29 cellular contexts compared by ENCODE assay signal in the genomic region with DNA sequence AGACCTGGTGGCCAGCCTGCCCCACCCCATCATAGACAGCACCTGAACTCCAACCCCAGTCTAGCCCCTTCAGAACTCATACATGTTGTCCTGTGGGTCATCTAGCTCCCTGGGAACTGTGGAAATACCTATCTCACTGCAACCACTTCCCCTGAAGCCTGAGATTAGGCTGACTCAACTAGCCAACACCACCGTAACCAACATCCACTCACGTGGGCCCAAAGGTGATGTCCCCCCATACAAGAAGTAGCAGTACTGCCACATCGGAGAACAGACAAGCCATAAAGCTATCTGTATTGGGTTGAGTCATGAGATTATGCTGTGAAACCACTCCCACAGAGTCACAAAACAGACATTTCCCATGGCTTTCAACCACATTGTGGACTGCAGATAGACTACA. TPM values are rescaled to one million over a fixed set of nuclear protein-coding genes. Genes with fewer than 3 reads are reported as not detected.
"Had no signal": no experiment of that assay in that cellular context is flagged by ENCODE, and none has a peak within 500 bp of the region (broad histone marks: within the 10 kb centered on the region; RNA-seq: fewer than 3 reads in every experiment).

No MANE protein-coding gene starts in this region.

- H3K4me1 Mint-ChIP-seq: activated B cell treated with CpG ODN at 0.5 μM for 24 hours; activated CD4-positive, alpha-beta T cell treated with anti-CD3 and anti-CD28 coated beads, Interleukin-2, amount 10 ng/mL, durations not matched to agents 24 days and 14 days; activated CD8-positive, alpha-beta memory T cell treated with anti-CD3 and anti-CD28 coated beads, Interleukin-2, amount 10 ng/mL, durations not matched to agents 7 days and 5 days; T-cell had no signal

- H3K9me3 Mint-ChIP-seq: activated T-helper 1 cell treated with anti-CD3 and anti-CD28 coated beads, Interleukin-12 subunit alpha, Interleukin-12 subunit beta, Interleukin-2, Interleukin-4 antibody, amounts not matched to agents 30 ng/mL and 10 ng/mL and 1 ng/mL, durations not matched to agents 14 hours and 24 hours and 36 hours had no signal

- H3K36me3 ChIP-seq: brain microvascular endothelial cell had no signal

- ATAC-seq: activated CD8-positive, alpha-beta memory T cell treated with anti-CD3 and anti-CD28 coated beads, Interleukin-2, amount 10 ng/mL, durations not matched to agents 7 days and 5 days; Panc1; Right ventricle myocardium inferior; T-cell had no signal

- H3K27me3 ChIP-seq: brain microvascular endothelial cell had no signal

- H3K27ac Mint-ChIP-seq: activated B cell treated with CpG ODN at 0.5 μM for 24 hours; activated CD4-positive, alpha-beta T cell treated with anti-CD3 and anti-CD28 coated beads, Interleukin-2, amount 10 ng/mL, durations not matched to agents 24 days and 14 days; activated CD8-positive, alpha-beta memory T cell treated with anti-CD3 and anti-CD28 coated beads, Interleukin-2, amount 10 ng/mL, durations not matched to agents 7 days and 5 days; activated naive CD4-positive, alpha-beta T cell treated with anti-CD3 and anti-CD28 coated beads for 36 hours; activated naive CD8-positive, alpha-beta T cell; activated T-cell treated with anti-CD3 and anti-CD28 coated beads, Interleukin-2, amount 50 U/mL, for 24 hours; activated T-helper 1 cell treated with anti-CD3 and anti-CD28 coated beads, Interleukin-12 subunit alpha, Interleukin-12 subunit beta, Interleukin-2, Interleukin-4 antibody, amounts not matched to agents 30 ng/mL and 10 ng/mL and 1 ng/mL, durations not matched to agents 14 hours and 24 hours and 36 hours; T-cell had no signal

- H3K4me3 Mint-ChIP-seq: activated B cell treated with CpG ODN at 0.5 μM for 24 hours; activated CD4-positive, alpha-beta T cell treated with anti-CD3 and anti-CD28 coated beads, Interleukin-2, amount 10 ng/mL, durations not matched to agents 24 days and 14 days; activated CD8-positive, alpha-beta memory T cell treated with anti-CD3 and anti-CD28 coated beads, Interleukin-2, amount 10 ng/mL, durations not matched to agents 7 days and 5 days; activated naive CD4-positive, alpha-beta T cell treated with anti-CD3 and anti-CD28 coated beads for 36 hours; activated naive CD8-positive, alpha-beta T cell; activated T-cell treated with anti-CD3 and anti-CD28 coated beads, Interleukin-2, amount 50 U/mL, for 24 hours; activated T-helper 1 cell treated with anti-CD3 and anti-CD28 coated beads, Interleukin-12 subunit alpha, Interleukin-12 subunit beta, Interleukin-2, Interleukin-4 antibody, amounts not matched to agents 30 ng/mL and 10 ng/mL and 1 ng/mL, durations not matched to agents 14 hours and 24 hours and 36 hours; T-cell had no signal

- H3K27ac ChIP-seq: brain microvascular endothelial cell, SK-N-MC had no signal

- H3K36me3 Mint-ChIP-seq: activated CD8-positive, alpha-beta memory T cell treated with anti-CD3 and anti-CD28 coated beads, Interleukin-2, amount 10 ng/mL, durations not matched to agents 7 days and 5 days; activated naive CD8-positive, alpha-beta T cell; T-cell had no signal

- DNase-seq: activated B cell treated with CpG ODN at 0.5 μM for 24 hours; activated CD4-positive, alpha-beta T cell treated with anti-CD3 and anti-CD28 coated beads for 1 hour; activated CD4-positive, alpha-beta T cell treated with anti-CD3 and anti-CD28 coated beads, Interleukin-2, amount 10 ng/mL, durations not matched to agents 24 days and 14 days; activated CD4-positive, alpha-beta T cell treated with anti-CD3 and anti-CD28 coated beads, Interleukin-2, amount 50 U/mL, for 48 hours; activated CD8-positive, alpha-beta memory T cell treated with anti-CD3 and anti-CD28 coated beads, Interleukin-2, amount 10 ng/mL, durations not matched to agents 7 days and 5 days; activated effector memory CD4-positive, alpha-beta T cell treated with anti-CD3 and anti-CD28 coated beads, Interleukin-2, amount 50 U/mL, for 16 hours; activated naive CD4-positive, alpha-beta T cell treated with anti-CD3 and anti-CD28 coated beads for 36 hours; activated T-cell treated with anti-CD3 and anti-CD28 coated beads, Interleukin-2, amount 50 U/mL, for 24 hours; amygdala; brain microvascular endothelial cell; cerebellar nuclear complex; MM.1S; NCI-H1105; NCI-H1436; NCI-H1694 treated with DMSO at 0.1 percent for 48 hours; NCI-H2029 treated with DMSO at 0.1 percent for 48 hours; NCI-H510A treated with DMSO at 0.1 percent for 48 hours; NCI-H69; NK-92 treated with Interleukin-12 subunit alpha and Interleukin-12 subunit beta, amount 100 ng/mL, for 24 hours; OCI-M1; RPMI8226; T-cell; T-helper 2 cell; T1000 had no signal

- H3K4me3 ChIP-seq: SK-N-MC had no signal

RNA-seq across cellular contexts. Expression of gene OSMR, which starts 46.6 kb away (rescaled TPM):
- total RNA-seq: activated CD4-positive, alpha-beta T cell treated with anti-CD3 and anti-CD28 coated beads, Interleukin-2, amount 10 ng/mL, durations not matched to agents 24 days and 14 days; activated CD8-positive, alpha-beta memory T cell treated with anti-CD3 and anti-CD28 coated beads, Interleukin-2, amount 10 ng/mL, durations not matched to agents 7 days and 5 days; activated T-helper 1 cell treated with anti-CD3 and anti-CD28 coated beads, Interleukin-12 subunit alpha, Interleukin-12 subunit beta, Interleukin-2, Interleukin-4 antibody, amounts not matched to agents 30 ng/mL and 10 ng/mL and 1 ng/mL, durations not matched to agents 14 hours and 24 hours and 36 hours had no signal
